ENCODE assay signal across 8 cellular contexts in the genomic region with DNA sequence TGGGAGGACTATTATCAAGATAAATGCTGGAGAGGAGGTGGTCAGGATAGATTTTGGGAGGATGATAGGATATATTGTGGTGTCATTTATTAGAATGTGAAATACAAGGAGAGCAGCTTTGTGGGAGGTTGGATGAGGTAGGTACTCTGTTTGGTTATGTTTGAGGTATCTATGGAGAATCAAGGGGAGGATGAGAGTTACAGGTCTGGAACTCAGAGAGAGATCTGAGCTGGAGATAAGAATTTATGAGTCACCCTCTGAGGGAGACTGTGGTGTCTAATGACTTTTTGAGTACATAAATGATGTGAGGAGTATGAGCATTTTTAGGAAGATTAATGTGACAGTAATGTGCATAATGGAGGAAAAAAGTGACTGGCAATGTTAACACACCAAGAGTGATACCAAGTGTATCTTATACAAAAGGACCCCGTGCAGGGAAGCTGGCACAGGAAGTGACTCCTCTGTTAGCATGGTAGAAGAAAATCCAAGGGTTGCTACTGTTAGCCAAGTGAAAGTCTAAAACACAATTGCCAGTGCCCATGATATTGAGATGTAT. TPM values are rescaled to one million over a fixed set of nuclear protein-coding genes. Genes with fewer than 3 reads are reported as not detected.
A peak's percentile ranks its signal among the peaks of the same experiment; 100 is the strongest.
DNase-seq lines count a peak whose midpoint lies in the region; ATAC-seq and TF ChIP-seq lines count a peak whose summit lies in the region.

No MANE protein-coding gene starts in this region.

- peaks cover 45% of the 10 kb centered on the region for H3K4me1 ChIP-seq in RWPE2 (ENCODE audit: insufficient read depth, poor library complexity, severe bottlenecking)
- H3K4me1 ChIP-seq in right atrium auricular region, result peaks cover 0 to 24% of the 10 kb centered on the region in 2 donors

- peaks cover 5% of the 10 kb centered on the region for H3K27me3 Mint-ChIP-seq in activated T-helper 1 cell treated with anti-CD3 and anti-CD28 coated beads, Interleukin-12 subunit alpha, Interleukin-12 subunit beta, Interleukin-2, Interleukin-4 antibody, amounts not matched to agents 30 ng/mL and 10 ng/mL and 1 ng/mL, durations not matched to agents 14 hours and 24 hours and 36 hours (ENCODE audit: insufficient read depth)

- TF ChIP-seq CTCF in RWPE2 (IDR thresholded peaks at IDR 0.05; ENCODE audit: poor library complexity, severe bottlenecking) (no peak), right atrium auricular region (IDR thresholded peaks at IDR 0.05) (no peak)

- H3K4me3 ChIP-seq in RWPE2 (ENCODE audit: severe bottlenecking), result no peak overlapping the region
- no peak overlapping the region for H3K4me3 ChIP-seq in right atrium auricular region

- no peak overlapping the region for H3K27ac Mint-ChIP-seq in activated T-helper 1 cell treated with anti-CD3 and anti-CD28 coated beads, Interleukin-12 subunit alpha, Interleukin-12 subunit beta, Interleukin-2, Interleukin-4 antibody, amounts not matched to agents 30 ng/mL and 10 ng/mL and 1 ng/mL, durations not matched to agents 14 hours and 24 hours and 36 hours

- H3K9me3 Mint-ChIP-seq in activated T-helper 1 cell treated with anti-CD3 and anti-CD28 coated beads, Interleukin-12 subunit alpha, Interleukin-12 subunit beta, Interleukin-2, Interleukin-4 antibody, amounts not matched to agents 30 ng/mL and 10 ng/mL and 1 ng/mL, durations not matched to agents 14 hours and 24 hours and 36 hours, result no peaks in the 10 kb centered on the region

- H3K36me3 ChIP-seq in RWPE2 (ENCODE audit: low read depth), result peaks cover 25% of the 10 kb centered on the region
- no peaks in the 10 kb centered on the region for H3K36me3 ChIP-seq in right atrium auricular region

- ATAC-seq in GM18508 (IDR thresholded peaks at IDR 0.05; ENCODE audit: insufficient read depth, unreplicated experiment) (peak; percentile 73), HG02852 (IDR thresholded peaks at IDR 0.05; ENCODE audit: unreplicated experiment) (peak; percentile 70), RWPE2 (ENCODE audit: low read depth) (peak; percentile 95), left colon (peak; percentile 50), GM21737 (IDR thresholded peaks at IDR 0.05; ENCODE audit: unreplicated experiment) (no peak)

- H3K4me1 Mint-ChIP-seq in activated T-helper 1 cell treated with anti-CD3 and anti-CD28 coated beads, Interleukin-12 subunit alpha, Interleukin-12 subunit beta, Interleukin-2, Interleukin-4 antibody, amounts not matched to agents 30 ng/mL and 10 ng/mL and 1 ng/mL, durations not matched to agents 14 hours and 24 hours and 36 hours (ENCODE audit: low read depth), result no peaks in the 10 kb centered on the region

- H3K27ac ChIP-seq in RWPE2 (ENCODE audit: poor library complexity, severe bottlenecking), result peak overlapping the region; percentile 88
- H3K27ac ChIP-seq in right atrium auricular region, result no peak overlapping the region

- DNase-seq in RWPE2 (ENCODE audit: low spot score) (no peak), left colon (no peak), right atrium auricular region (ENCODE audit: low spot score) (no peak), hypothalamus (lab: John Stamatoyannopoulos, UW) (no peak)
- DNase-seq in activated T-helper 1 cell treated with anti-CD3 and anti-CD28 coated beads, Interleukin-12 subunit alpha, Interleukin-12 subunit beta, Interleukin-2, Interleukin-4 antibody, amounts not matched to agents 30 ng/mL and 10 ng/mL and 1 ng/mL, durations not matched to agents 14 hours and 24 hours and 36 hours (ENCODE audit: low spot score), result no peak

- intact Hi-C loops in left colon (cut with DNase I, micrococcal nuclease), result no loop called here
- intact Hi-C loops in activated T-helper 1 cell treated with anti-CD3 and anti-CD28 coated beads, Interleukin-12 subunit alpha, Interleukin-12 subunit beta, Interleukin-2, Interleukin-4 antibody, amounts not matched to agents 30 ng/mL and 10 ng/mL and 1 ng/mL, durations not matched to agents 14 hours and 24 hours and 36 hours (cut with micrococcal nuclease), result loop anchor here (5.0 kb wide), 1 partner anchor 46 kb away; the partner anchor contains the start of gene CRIM1

- H3K27me3 ChIP-seq in RWPE2 (ENCODE audit: insufficient read depth, poor library complexity, severe bottlenecking), result no peaks in the 10 kb centered on the region
- H3K27me3 ChIP-seq in right atrium auricular region, result no peaks in the 10 kb centered on the region

- H3K4me3 Mint-ChIP-seq in activated T-helper 1 cell treated with anti-CD3 and anti-CD28 coated beads, Interleukin-12 subunit alpha, Interleukin-12 subunit beta, Interleukin-2, Interleukin-4 antibody, amounts not matched to agents 30 ng/mL and 10 ng/mL and 1 ng/mL, durations not matched to agents 14 hours and 24 hours and 36 hours, result no peak overlapping the region

- H3K9me3 ChIP-seq in RWPE2 (ENCODE audit: severe bottlenecking), result no peaks in the 10 kb centered on the region
- H3K9me3 ChIP-seq in right atrium auricular region, result no peaks in the 10 kb centered on the region

- H3K36me3 Mint-ChIP-seq in activated T-helper 1 cell treated with anti-CD3 and anti-CD28 coated beads, Interleukin-12 subunit alpha, Interleukin-12 subunit beta, Interleukin-2, Interleukin-4 antibody, amounts not matched to agents 30 ng/mL and 10 ng/mL and 1 ng/mL, durations not matched to agents 14 hours and 24 hours and 36 hours (ENCODE audit: low read depth), result no peaks in the 10 kb centered on the region

RNA-seq across cellular contexts. Expression of gene CRIM1, which starts 48.2 kb away (rescaled TPM):
- 100 to 1,000 TPM in 1 of 2 donors, 10 to 100 TPM in 1; 67.7 to 105 TPM for total RNA-seq in left colon
- total RNA-seq in right atrium auricular region, result 10 to 100 TPM; 49.1 to 71.3 TPM
- 15.3 and 17.6 TPM in 2 replicates for total RNA-seq in activated T-helper 1 cell treated with anti-CD3 and anti-CD28 coated beads, Interleukin-12 subunit alpha, Interleukin-12 subunit beta, Interleukin-2, Interleukin-4 antibody, amounts not matched to agents 30 ng/mL and 10 ng/mL and 1 ng/mL, durations not matched to agents 14 hours and 24 hours and 36 hours
